In the genomic region with DNA sequence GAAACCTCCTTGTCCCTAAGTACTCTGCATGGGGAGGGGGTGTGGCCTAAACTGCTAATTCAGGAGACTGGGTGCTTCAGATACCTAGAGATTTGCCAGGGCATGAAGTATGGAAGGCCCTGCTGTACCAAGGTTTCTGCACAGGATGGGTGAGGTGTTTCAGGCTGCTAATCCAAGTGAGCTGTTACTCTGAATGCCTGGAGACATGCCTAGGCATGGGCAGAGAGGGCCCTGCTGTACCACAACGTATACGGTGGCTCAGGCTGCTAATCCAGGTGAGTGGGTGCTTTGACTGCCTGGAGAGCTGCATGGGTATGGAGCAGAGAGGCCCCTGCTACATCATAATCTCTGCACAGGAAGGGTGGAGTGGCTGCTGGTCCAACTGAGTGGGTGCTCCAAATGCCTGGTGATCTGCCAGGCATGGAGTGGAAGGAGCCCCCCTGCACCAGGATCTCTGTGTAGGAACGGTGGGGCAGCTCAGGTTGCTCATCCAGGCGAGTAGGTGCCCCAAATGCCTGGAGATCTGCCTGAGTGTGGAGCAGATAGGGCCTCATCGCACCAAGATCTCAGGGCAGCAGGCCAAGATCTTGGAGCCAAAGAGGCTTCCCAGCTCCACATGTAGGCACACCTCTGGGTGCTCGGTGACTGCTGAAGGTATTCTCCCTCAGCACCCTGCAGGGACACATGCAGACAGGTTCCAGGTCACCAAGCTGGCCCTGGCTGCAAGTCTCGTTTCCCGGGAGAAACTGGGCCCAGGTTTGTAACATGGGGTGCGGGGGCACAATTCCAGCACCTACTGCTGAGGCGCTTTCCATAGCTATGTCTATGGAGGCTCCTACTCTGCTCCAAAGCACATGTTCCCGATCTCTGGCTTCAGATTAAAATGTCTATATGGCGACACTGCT, we compare ENCODE assay signal across 16 cellular contexts.
DNase-seq lines count a peak whose midpoint lies in the region; ATAC-seq and TF ChIP-seq lines count a peak whose summit lies in the region.
"Had no signal": no experiment of that assay in that cellular context is flagged by ENCODE, and none has a peak within 500 bp of the region (broad histone marks: within the 10 kb centered on the region; RNA-seq: fewer than 3 reads in every experiment).

No MANE protein-coding gene starts in this region.

- no peak overlapping the region for H2BK120ac ChIP-seq in mesendoderm (ENCODE audit: low read depth, low read length)

- DNase-seq in mammary epithelial cell, result peak; percentile 73
- DNase-seq in breast epithelium (ENCODE audit: low spot score in 2 of 2), result no peak
- DNase-seq in mesendoderm, result no peak
- DNase-seq in vagina (ENCODE audit: extremely low spot score in 2 of 2), result peak; percentile 61 to 83
- no peak for DNase-seq in effector CD8-positive, alpha-beta T cell (lab: John Stamatoyannopoulos, UW)
- no peak for DNase-seq in GDM1 (lab: John Stamatoyannopoulos, UW)
- DNase-seq: 8988T; AML-193; Caco-2; CD8-positive, alpha-beta memory T cell; DND-41; GF-D8 had no signal

- H3K23ac ChIP-seq in mesendoderm (ENCODE audit: low read length), result no peak overlapping the region

- H3K27ac ChIP-seq in mammary epithelial cell (ENCODE audit: insufficient read depth, low read depth, low read length) (no peak overlapping the region), breast epithelium (no peak overlapping the region), mesendoderm (ENCODE audit: low read depth, low read length) (no peak overlapping the region), vagina (no peak overlapping the region), gastroesophageal sphincter (no peak overlapping the region)
- H3K27ac ChIP-seq: BLaER1 had no signal

- H3K79me2 ChIP-seq in mammary epithelial cell (ENCODE audit: insufficient read depth, low read length), result no peaks in the 10 kb centered on the region
- H3K79me2 ChIP-seq in mesendoderm (ENCODE audit: control insufficient read depth, insufficient read depth, low read length), result no peaks in the 10 kb centered on the region

- no peaks in the 10 kb centered on the region for H4K20me1 ChIP-seq in mammary epithelial cell (ENCODE audit: insufficient read depth, low read length)
- H4K20me1 ChIP-seq: BLaER1 had no signal

- no peak overlapping the region for H4K8ac ChIP-seq in mesendoderm (ENCODE audit: low read depth, low read length)

- H3K4me2 ChIP-seq in mammary epithelial cell (ENCODE audit: insufficient read depth, low read depth, low read length) (peak overlapping the region; percentile 9), mesendoderm (ENCODE audit: low read length) (no peak overlapping the region)
- H3K4me2 ChIP-seq: BLaER1 had no signal

- no peak overlapping the region for H3K4ac ChIP-seq in mesendoderm (ENCODE audit: low read depth, low read length)

- H3K18ac ChIP-seq in mesendoderm (ENCODE audit: low read length), result no peak overlapping the region

- H3K9me3 ChIP-seq in mammary epithelial cell (replicated peaks; ENCODE audit: insufficient read depth, low read length), result no peaks in the 10 kb centered on the region
- H3K9me3 ChIP-seq in breast epithelium, result no peaks in the 10 kb centered on the region
- H3K9me3 ChIP-seq in vagina, result no peaks in the 10 kb centered on the region
- H3K9me3 ChIP-seq in gastroesophageal sphincter, result peaks cover 0 to 25% (median 0%) of the 10 kb centered on the region in 3 donors
- H3K9me3 ChIP-seq: BLaER1, Caco-2 had no signal

- H3K4me3 ChIP-seq in mammary epithelial cell (replicated peaks in 1 of 3; ENCODE audit: insufficient read depth in 1 of 3, low read depth in 2 of 3, low read length in 3 of 3) (no peak overlapping the region), breast epithelium (no peak overlapping the region), mesendoderm (ENCODE audit: low read length) (no peak overlapping the region), vagina (no peak overlapping the region), gastroesophageal sphincter (no peak overlapping the region)
- H3K4me3 ChIP-seq: BLaER1 had no signal

- no peaks in the 10 kb centered on the region for H3K79me1 ChIP-seq in mesendoderm (ENCODE audit: low read length)

- ATAC-seq in esophagus mucosa (peak; percentile 99), gastroesophageal sphincter (no peak)
- ATAC-seq: HCT116 had no signal

- BruUV-seq in mammary epithelial cell (replicated peaks; lab: Mats Ljungman, UMichigan), result no TSS peak

- in situ Hi-C loops in mammary epithelial cell (cut with MboI; ENCODE audit: low sequenced_read_pairs in 2 of 2), result no loop called here

- H4K5ac ChIP-seq in mesendoderm (ENCODE audit: low read length), result no peak overlapping the region

- H2BK5ac ChIP-seq in mesendoderm (ENCODE audit: low read length), result no peak overlapping the region

- CTCF ChIA-PET in mammary epithelial cell (lab: Charles Lee; ENCODE audit: low non-redundant PET), result interaction anchor here (0.6 to 0.7 kb wide), 2 partner anchors 475 to 577 kb away, joined by 3 to 14 read pairs; no protein-coding TSS in a partner anchor

- H3K9ac ChIP-seq in mammary epithelial cell (ENCODE audit: insufficient read depth, low read length) (no peak overlapping the region), mesendoderm (ENCODE audit: low read length) (no peak overlapping the region)
- H3K9ac ChIP-seq: BLaER1 had no signal

- no peaks in the 10 kb centered on the region for H3K27me3 ChIP-seq in mammary epithelial cell (ENCODE audit: insufficient read depth, low read length)
- no peaks in the 10 kb centered on the region for H3K27me3 ChIP-seq in breast epithelium
- H3K27me3 ChIP-seq in mesendoderm (ENCODE audit: insufficient read depth, low read length, poor library complexity), result no peaks in the 10 kb centered on the region
- no peaks in the 10 kb centered on the region for H3K27me3 ChIP-seq in vagina
- peaks cover 20% of the 10 kb centered on the region for H3K27me3 ChIP-seq in gastroesophageal sphincter
- H3K27me3 ChIP-seq: BLaER1 had no signal

- TF ChIP-seq EP300 in gastroesophageal sphincter (IDR thresholded peaks at IDR 0.05), result no peak

- TF ChIP-seq POLR2A in breast epithelium (IDR thresholded peaks at IDR 0.05) (no peak), vagina (IDR thresholded peaks at IDR 0.05) (no peak), gastroesophageal sphincter (IDR thresholded peaks at IDR 0.05) (no peak)

- no peak for TF ChIP-seq CTCF in mammary epithelial cell (conservative IDR thresholded peaks at IDR 0.05 in 1 of 2, IDR thresholded peaks at IDR 0.05 in 1 of 2; ENCODE audit: extremely low read depth in 1 of 2, insufficient read depth in 1 of 2, low read depth in 1 of 2, low read length in 2 of 2)
- TF ChIP-seq CTCF in breast epithelium (IDR thresholded peaks at IDR 0.05), result no peak
- no peak for TF ChIP-seq CTCF in vagina (IDR thresholded peaks at IDR 0.05)
- TF ChIP-seq CTCF in gastroesophageal sphincter (IDR thresholded peaks at IDR 0.05), result no peak

- peak overlapping the region; percentile 19 for H2AK5ac ChIP-seq in mesendoderm (ENCODE audit: low read length)

- no peak overlapping the region for H3K56ac ChIP-seq in mesendoderm (ENCODE audit: low read length)

- dilution Hi-C loops in mammary epithelial cell (cut with HindIII; ENCODE audit: low sequenced_read_pairs), result no loop called here

- no peak overlapping the region for H2BK15ac ChIP-seq in mesendoderm (replicated peaks; ENCODE audit: low read depth)

- intact Hi-C loops in mammary epithelial cell (cut with micrococcal nuclease) (no loop called here), breast epithelium (cut with DNase I; ENCODE audit: low total_unique reads) (no loop called here), vagina (cut with DNase I) (no loop called here)

- H2AFZ ChIP-seq in mammary epithelial cell (ENCODE audit: low read depth, low read length), result peak overlapping the region; percentile 75

- WGBS in mammary epithelial cell (ENCODE audit: low coverage, missing lambda C conversion rate), result 95% methylated on average over 8 of the region's 12 CpGs
- no CpG with 5 or more reads among the region's 12 CpGs for WGBS in mesendoderm (ENCODE audit: extremely low coverage, insufficient coverage, low lambda C conversion rate)
- 60% methylated on average over 1 of the region's 12 CpGs; no CpG with 5 or more reads in 1 of the 2 donors for WGBS in gastroesophageal sphincter (ENCODE audit: low coverage in 1 of 2), 2 donors

- H3K36me3 ChIP-seq in mammary epithelial cell (ENCODE audit: insufficient read depth, low read length) (no peaks in the 10 kb centered on the region), breast epithelium (no peaks in the 10 kb centered on the region), mesendoderm (ENCODE audit: control insufficient read depth, insufficient read depth, low read length) (no peaks in the 10 kb centered on the region), vagina (no peaks in the 10 kb centered on the region), gastroesophageal sphincter (no peaks in the 10 kb centered on the region)
- H3K36me3 ChIP-seq: BLaER1 had no signal

- H3K4me1 ChIP-seq in mammary epithelial cell (ENCODE audit: insufficient read depth, low read length) (peaks cover 22% of the 10 kb centered on the region), breast epithelium (no peaks in the 10 kb centered on the region), mesendoderm (ENCODE audit: control insufficient read depth, low read depth, low read length) (no peaks in the 10 kb centered on the region), vagina (no peaks in the 10 kb centered on the region), gastroesophageal sphincter (no peaks in the 10 kb centered on the region)
- H3K4me1 ChIP-seq: BLaER1, Caco-2 had no signal

Comparison
In these comparisons a context has a peak if more than half of its experiments do, and no peak if none do; other contexts are left out.
1. DNase-seq: peak in mammary epithelial cell (single experiment) and vagina (2 of 2); none in breast epithelium (0 of 2), mesendoderm (single experiment), effector CD8-positive, alpha-beta T cell (single experiment) and GDM1 (single experiment).